8 cellular contexts compared by ENCODE assay signal in the genomic region with DNA sequence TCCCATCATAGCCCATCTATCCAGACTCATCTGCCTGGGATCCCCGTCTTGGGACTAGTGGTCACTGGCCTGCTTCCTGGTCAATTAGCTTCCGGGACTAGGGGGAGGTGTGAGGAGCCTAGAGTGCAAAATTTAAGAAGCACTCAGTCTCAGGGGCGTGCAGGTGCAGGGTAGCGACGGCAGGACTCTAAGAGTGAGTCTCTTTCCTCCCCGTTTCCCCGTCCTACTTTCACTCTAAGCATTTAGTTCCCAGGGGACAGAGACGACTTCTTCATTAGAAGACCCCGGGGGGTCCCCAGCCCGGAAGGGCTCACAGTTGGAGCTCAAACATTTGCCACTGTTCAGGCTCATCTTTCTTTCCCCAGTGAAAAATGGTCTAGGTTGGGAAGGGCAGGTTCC. TPM values are rescaled to one million over a fixed set of nuclear protein-coding genes. Genes with fewer than 3 reads are reported as not detected.
DNase-seq lines count a peak whose midpoint lies in the region; ATAC-seq and TF ChIP-seq lines count a peak whose summit lies in the region.

No MANE protein-coding gene starts in this region.

- H3K4me3 ChIP-seq in iPS-18a (ENCODE audit: low read length) (peak overlapping the region; percentile 80), thoracic aorta (peak overlapping the region; percentile 82)

- TF ChIP-seq CTCF in activated B cell treated with CpG ODN at 0.5 μM for 24 hours (IDR thresholded peaks at IDR 0.05) (no peak), thoracic aorta (IDR thresholded peaks at IDR 0.05) (no peak)

- POLR2A ChIA-PET in activated B cell treated with CpG ODN at 0.5 μM for 24 hours (lab: Charles Lee): interaction anchor here (0.7 to 2.5 kb wide), 7 partner anchors 49 to 900 kb away, joined by 3 to 27 read pairs (median 5); a partner anchor contains a TSS

- no peak for DNase-seq in activated naive CD4-positive, alpha-beta T cell treated with anti-CD3 and anti-CD28 coated beads for 36 hours
- DNase-seq in activated naive CD4-positive, alpha-beta T cell treated with Interleukin-2 at 50 U/mL for 16 hours: no peak
- DNase-seq in activated B cell treated with CpG ODN at 0.5 μM for 24 hours: peak; percentile 20
- DNase-seq in thoracic aorta (ENCODE audit: low spot score): no peak
- DNase-seq in mucosa of gallbladder (ENCODE audit: low spot score): no peak
- DNase-seq in NCI-H82 (lab: John Stamatoyannopoulos, UW): no peak

- H3K9me3 ChIP-seq in iPS-18a (ENCODE audit: control insufficient read depth, low read depth, low read length) (no peaks in the 10 kb centered on the region), thoracic aorta (no peaks in the 10 kb centered on the region)

- peaks cover 11% of the 10 kb centered on the region for H3K27me3 Mint-ChIP-seq in activated naive CD4-positive, alpha-beta T cell treated with anti-CD3 and anti-CD28 coated beads for 36 hours (ENCODE audit: low read depth)
- peaks cover 10% of the 10 kb centered on the region for H3K27me3 Mint-ChIP-seq in activated B cell treated with CpG ODN at 0.5 μM for 24 hours

- H3K27me3 ChIP-seq in iPS-18a (ENCODE audit: control insufficient read depth, insufficient read depth, low read length): peaks cover 44% of the 10 kb centered on the region
- no peaks in the 10 kb centered on the region for H3K27me3 ChIP-seq in thoracic aorta (replicated peaks; ENCODE audit: insufficient read depth)

- intact Hi-C loops in activated naive CD4-positive, alpha-beta T cell treated with anti-CD3 and anti-CD28 coated beads for 36 hours (cut with micrococcal nuclease): loop anchor here (2.0 kb wide), 3 partner anchors 49 to 117 kb away; a partner anchor contains a TSS
- intact Hi-C loops in activated B cell treated with CpG ODN at 0.5 μM for 24 hours (cut with micrococcal nuclease): loop anchor here (1.0 to 5.0 kb wide), 6 partner anchors 48 to 1244 kb away; a partner anchor contains a TSS

- CTCF ChIA-PET in activated naive CD4-positive, alpha-beta T cell treated with anti-CD3 and anti-CD28 coated beads for 36 hours (lab: Charles Lee): interaction anchor here (0.5 to 1.7 kb wide), 3 partner anchors 99 to 142 kb away, joined by 3 to 4 read pairs (median 4); no protein-coding TSS in a partner anchor
- CTCF ChIA-PET in activated B cell treated with CpG ODN at 0.5 μM for 24 hours (lab: Charles Lee): interaction anchor here (1.7 to 7.2 kb wide), 3 partner anchors 337 to 515 kb away, joined by 9 to 96 read pairs (median 10); no protein-coding TSS in a partner anchor

- ATAC-seq in activated B cell treated with CpG ODN at 0.5 μM for 24 hours (ENCODE audit: low read depth) (peak; percentile 14), thoracic aorta (ENCODE audit: insufficient number of reproducible peaks, low FRiP score, low read depth) (no peak), GM21381 (IDR thresholded peaks at IDR 0.05; ENCODE audit: unreplicated experiment) (no peak)

- peak overlapping the region; percentile 100 for H3K4me3 Mint-ChIP-seq in activated naive CD4-positive, alpha-beta T cell treated with anti-CD3 and anti-CD28 coated beads for 36 hours
- H3K4me3 Mint-ChIP-seq in activated B cell treated with CpG ODN at 0.5 μM for 24 hours: peak overlapping the region; percentile 98

- peaks cover 11% of the 10 kb centered on the region for H3K36me3 Mint-ChIP-seq in activated naive CD4-positive, alpha-beta T cell treated with anti-CD3 and anti-CD28 coated beads for 36 hours (ENCODE audit: low read depth)
- H3K36me3 Mint-ChIP-seq in activated B cell treated with CpG ODN at 0.5 μM for 24 hours (ENCODE audit: low read depth): peaks cover 24% of the 10 kb centered on the region

- H3K9ac ChIP-seq in iPS-18a (ENCODE audit: low read length): peak overlapping the region; percentile 73

- H3K27ac Mint-ChIP-seq in activated naive CD4-positive, alpha-beta T cell treated with anti-CD3 and anti-CD28 coated beads for 36 hours: peak overlapping the region; percentile 98
- peak overlapping the region; percentile 96 for H3K27ac Mint-ChIP-seq in activated B cell treated with CpG ODN at 0.5 μM for 24 hours

- H3K9me3 Mint-ChIP-seq in activated naive CD4-positive, alpha-beta T cell treated with anti-CD3 and anti-CD28 coated beads for 36 hours: peaks cover 1% of the 10 kb centered on the region
- H3K9me3 Mint-ChIP-seq in activated B cell treated with CpG ODN at 0.5 μM for 24 hours: no peaks in the 10 kb centered on the region

- H3K4me1 ChIP-seq in iPS-18a (ENCODE audit: control insufficient read depth, low read depth, low read length) (peaks cover 9% of the 10 kb centered on the region), thoracic aorta (ENCODE audit: control insufficient read depth in 1 of 2, low read depth in 2 of 2) (peaks cover 20 to 32% of the 10 kb centered on the region in 2 donors)

- peaks cover 46% of the 10 kb centered on the region for H3K4me1 Mint-ChIP-seq in activated naive CD4-positive, alpha-beta T cell treated with anti-CD3 and anti-CD28 coated beads for 36 hours (ENCODE audit: low read depth)
- peaks cover 56% of the 10 kb centered on the region for H3K4me1 Mint-ChIP-seq in activated B cell treated with CpG ODN at 0.5 μM for 24 hours

- no peak overlapping the region for H3K27ac ChIP-seq in iPS-18a (ENCODE audit: low read length)
- H3K27ac ChIP-seq in thoracic aorta: peak overlapping the region; percentile 37 to 55

- H3K36me3 ChIP-seq in iPS-18a (ENCODE audit: control insufficient read depth, low read depth, low read length) (no peaks in the 10 kb centered on the region), thoracic aorta (no peaks in the 10 kb centered on the region)

RNA-seq across cellular contexts. Expression of a gene that starts 0.7 kb away (rescaled TPM):
- 10 to 100 TPM; 39.0 to 43.7 TPM for total RNA-seq in activated naive CD4-positive, alpha-beta T cell treated with anti-CD3 and anti-CD28 coated beads for 36 hours
- 35.5 and 37.0 TPM in 2 replicates for total RNA-seq in activated B cell treated with CpG ODN at 0.5 μM for 24 hours
- 10 to 100 TPM; 13.8 to 27.1 TPM for total RNA-seq in thoracic aorta
- 26.8 TPM for total RNA-seq in mucosa of gallbladder

RNA-seq across cellular contexts. Expression of a gene that starts 48.9 kb away (rescaled TPM):
- 100 to 1,000 TPM in 1 of 2 experiments, 10 to 100 TPM in 1; 99.6 to 107 TPM for total RNA-seq in activated naive CD4-positive, alpha-beta T cell treated with anti-CD3 and anti-CD28 coated beads for 36 hours
- 70.8 and 85.6 TPM in 2 replicates for total RNA-seq in activated B cell treated with CpG ODN at 0.5 μM for 24 hours
- 10 to 100 TPM; 43.9 to 66.7 TPM for total RNA-seq in thoracic aorta
- total RNA-seq in mucosa of gallbladder: 46.2 TPM

RNA-seq across cellular contexts. Expression of a gene that starts 49.0 kb away (rescaled TPM):
- total RNA-seq in activated naive CD4-positive, alpha-beta T cell treated with anti-CD3 and anti-CD28 coated beads for 36 hours: 10 to 100 TPM; 10.6 to 11.3 TPM
- total RNA-seq in activated B cell treated with CpG ODN at 0.5 μM for 24 hours (18.2 and 20.7 TPM in 2 replicates), thoracic aorta (10 to 100 TPM in 1 of 2 donors, 1 to 10 TPM in 1; 1.8 to 10.7 TPM), mucosa of gallbladder (2.7 TPM)

RNA-seq across cellular contexts. Expression of a gene that starts 58.9 kb away (rescaled TPM):
- 10 to 100 TPM; 96.2 to 99.9 TPM for total RNA-seq in activated naive CD4-positive, alpha-beta T cell treated with anti-CD3 and anti-CD28 coated beads for 36 hours
- 103 and 118 TPM in 2 replicates for total RNA-seq in activated B cell treated with CpG ODN at 0.5 μM for 24 hours
- 10 to 100 TPM; 57.3 to 69.8 TPM for total RNA-seq in thoracic aorta
- 65.9 TPM for total RNA-seq in mucosa of gallbladder
